In the genomic region with DNA sequence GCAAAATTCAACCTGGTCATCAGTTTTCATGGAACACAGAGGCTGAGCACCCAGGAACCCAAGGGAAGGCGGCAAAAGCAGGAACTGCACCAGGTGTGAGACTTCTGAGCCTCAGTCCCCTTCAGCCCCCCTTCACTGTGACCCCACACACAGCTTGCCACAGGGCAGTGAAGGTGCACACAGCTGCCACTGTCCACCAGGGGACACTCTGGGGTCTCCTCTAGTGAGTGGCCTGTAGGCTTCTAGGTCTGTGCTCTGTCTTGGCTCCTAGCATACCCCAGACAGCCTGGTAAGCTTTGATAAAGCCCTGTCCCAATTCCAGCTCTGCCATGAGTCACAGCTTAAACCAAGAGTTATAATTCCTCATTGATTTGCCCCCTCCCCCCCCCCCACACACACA, we compare ENCODE assay signal across 2 cellular contexts.
A peak's percentile ranks its signal among the peaks of the same experiment; 100 is the strongest.
TF ChIP-seq lines count a peak whose summit lies in the region.

No MANE protein-coding gene starts in this region.

TF ChIP-seq in A549, 52 proteins besides CTCF, POLR2A, EP300 and RAD21:
- TF ChIP-seq MAFK (IDR thresholded peaks at IDR 0.05; ENCODE audit: partially characterized antibody) (peak; percentile 26), ZFP36 (IDR thresholded peaks at IDR 0.05; ENCODE audit: borderline replicate concordance, partially characterized antibody) (no peak)

TF ChIP-seq in WTC11, 78 proteins besides CTCF, POLR2A, EP300 and RAD21:
- no peak for TF ChIP-seq ZNF416 (CRISPR knock-in tag; IDR thresholded peaks at IDR 0.05)
